Comparison of ENCODE assay signal across 8 cellular contexts in the genomic region with DNA sequence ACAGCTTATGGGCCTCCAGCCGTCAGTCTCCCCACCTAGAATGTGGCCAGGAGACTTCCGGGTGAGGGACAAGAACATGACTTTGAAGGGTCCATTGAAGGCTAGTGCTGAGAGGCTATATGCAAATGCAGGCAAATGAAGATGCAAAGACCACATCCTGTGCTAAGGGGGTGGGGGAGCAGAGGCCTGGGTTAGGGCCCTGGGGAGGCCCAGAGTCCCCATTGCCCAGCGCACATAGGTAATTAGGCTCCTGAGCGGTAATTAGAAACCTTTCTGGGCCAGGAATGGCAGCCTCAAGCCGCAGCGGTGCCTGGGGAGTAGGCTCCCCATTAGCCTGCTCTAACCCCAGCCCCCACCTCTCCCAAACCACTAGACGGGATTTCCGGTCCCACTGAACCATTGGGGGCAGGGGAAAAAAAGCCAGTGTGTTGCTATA. TPM values are rescaled to one million over a fixed set of nuclear protein-coding genes. Genes with fewer than 3 reads are reported as not detected.
A peak's percentile ranks its signal among the peaks of the same experiment; 100 is the strongest.
DNase-seq lines count a peak whose midpoint lies in the region; TF ChIP-seq lines count a peak whose summit lies in the region.

No MANE protein-coding gene starts in this region.

- intact Hi-C loops in testis (cut with DNase I; ENCODE audit: low total_unique reads): no loop called here

- no peak for TF ChIP-seq CTCF in 22Rv1 (IDR thresholded peaks at IDR 0.05)
- TF ChIP-seq CTCF in Loucy (conservative IDR thresholded peaks at IDR 0.05; ENCODE audit: low read length): no peak
- no peak for TF ChIP-seq CTCF in parathyroid adenoma (IDR thresholded peaks at IDR 0.05)
- TF ChIP-seq CTCF in testis (IDR thresholded peaks at IDR 0.05): no peak

- H3K4me3 ChIP-seq in Loucy (ENCODE audit: low read length, poor library complexity, severe bottlenecking): peak overlapping the region; percentile 83
- no peak overlapping the region for H3K4me3 ChIP-seq in parathyroid adenoma (ENCODE audit: low read depth, low read length)
- H3K4me3 ChIP-seq in testis: no peak overlapping the region

- TF ChIP-seq POLR2A in GM19193 (IDR thresholded peaks at IDR 0.05; ENCODE audit: extremely low read depth, insufficient read depth, insufficient read length) (peak; percentile 93), testis (IDR thresholded peaks at IDR 0.05) (no peak)

- H3K27ac ChIP-seq in 22Rv1: peak overlapping the region; percentile 77
- peak overlapping the region; percentile 0 for H3K27ac ChIP-seq in parathyroid adenoma
- no peak overlapping the region for H3K27ac ChIP-seq in testis

- H3K36me3 Mint-ChIP-seq in activated naive CD4-positive, alpha-beta T cell treated with anti-CD3 and anti-CD28 coated beads, Interleukin-2, amount 50 U/mL, for 24 hours: peaks cover 24% of the 10 kb centered on the region

- peaks cover 83% of the 10 kb centered on the region for H3K4me1 Mint-ChIP-seq in activated naive CD4-positive, alpha-beta T cell treated with anti-CD3 and anti-CD28 coated beads, Interleukin-2, amount 50 U/mL, for 24 hours

- no peaks in the 10 kb centered on the region for H3K27me3 Mint-ChIP-seq in activated naive CD4-positive, alpha-beta T cell treated with anti-CD3 and anti-CD28 coated beads, Interleukin-2, amount 50 U/mL, for 24 hours

- H3K4me2 ChIP-seq in Loucy (ENCODE audit: low read depth, low read length, poor library complexity, severe bottlenecking): peak overlapping the region; percentile 95
- peak overlapping the region; percentile 56 for H3K4me2 ChIP-seq in parathyroid adenoma (ENCODE audit: low read length)

- H3K9me3 Mint-ChIP-seq in activated naive CD4-positive, alpha-beta T cell treated with anti-CD3 and anti-CD28 coated beads, Interleukin-2, amount 50 U/mL, for 24 hours: no peaks in the 10 kb centered on the region

- H4K20me1 ChIP-seq in Loucy (ENCODE audit: insufficient read depth, low read length, poor library complexity, severe bottlenecking): peaks cover 90% of the 10 kb centered on the region

- H3F3A ChIP-seq in Loucy (ENCODE audit: low read depth): peaks cover 6% of the 10 kb centered on the region; the same call in 1 of the 2 replicates

- H3K9me3 ChIP-seq in Loucy (ENCODE audit: insufficient read depth, low read depth, low read length) (no peaks in the 10 kb centered on the region), parathyroid adenoma (ENCODE audit: control insufficient read depth, low read length) (no peaks in the 10 kb centered on the region), testis (no peaks in the 10 kb centered on the region)

- H2AFZ ChIP-seq in Loucy (ENCODE audit: low read length): no peak overlapping the region
- H2AFZ ChIP-seq in parathyroid adenoma: no peak overlapping the region

- peak overlapping the region; percentile 96 for H3K9ac ChIP-seq in Loucy (ENCODE audit: low read depth, low read length, poor library complexity, severe bottlenecking)
- H3K9ac ChIP-seq in parathyroid adenoma: no peak overlapping the region

- DNase-seq in testis (no peak), HPDE6-E6E7 (ENCODE audit: extremely low spot score) (no peak), nucleus accumbens (lab: John Stamatoyannopoulos, UW) (no peak)

- WGBS in testis, 2 donors: 71 to 75% methylated on average over 8 of the region's 8 CpGs

- no peaks in the 10 kb centered on the region for H3K9me2 ChIP-seq in Loucy (replicated peaks; ENCODE audit: low read depth, low read length)

- H3K27ac Mint-ChIP-seq in activated naive CD4-positive, alpha-beta T cell treated with anti-CD3 and anti-CD28 coated beads, Interleukin-2, amount 50 U/mL, for 24 hours: peak overlapping the region; percentile 96

- H3K4me1 ChIP-seq in Loucy (ENCODE audit: insufficient read depth, low read length, poor library complexity, severe bottlenecking) (peaks cover 83% of the 10 kb centered on the region), parathyroid adenoma (peaks cover 10% of the 10 kb centered on the region), testis (peaks cover 31% of the 10 kb centered on the region)

- no peaks in the 10 kb centered on the region for H3K27me3 ChIP-seq in Loucy (ENCODE audit: insufficient read depth, low read length, poor library complexity, severe bottlenecking)
- no peaks in the 10 kb centered on the region for H3K27me3 ChIP-seq in parathyroid adenoma (ENCODE audit: control insufficient read depth, insufficient read depth, low read length)
- H3K27me3 ChIP-seq in testis: no peaks in the 10 kb centered on the region

- H3K36me3 ChIP-seq in Loucy (ENCODE audit: insufficient read depth, low read length) (peaks cover 13% of the 10 kb centered on the region; the same call in 1 of the 2 replicates), parathyroid adenoma (ENCODE audit: control insufficient read depth, insufficient read depth, low read length) (no peaks in the 10 kb centered on the region), testis (ENCODE audit: low read depth, missing control alignments) (no peaks in the 10 kb centered on the region)

- H3K79me2 ChIP-seq in Loucy (ENCODE audit: insufficient read depth, low read length) (peaks cover 94% of the 10 kb centered on the region), parathyroid adenoma (peaks cover 20% of the 10 kb centered on the region)

- H3K4me3 Mint-ChIP-seq in activated naive CD4-positive, alpha-beta T cell treated with anti-CD3 and anti-CD28 coated beads, Interleukin-2, amount 50 U/mL, for 24 hours: peak overlapping the region; percentile 91

RNA-seq across cellular contexts. Expression of a gene that starts 6.9 kb away (rescaled TPM):
- 10 to 100 TPM; 41.5 to 43.1 TPM for total RNA-seq in testis
- polyA plus RNA-seq in testis (ENCODE audit: insufficient read depth, low read depth, low replicate concordance): 45.6 TPM

RNA-seq across cellular contexts. Expression of a gene that starts 23.9 kb away (rescaled TPM):
- 1 to 10 TPM; 4.3 to 4.6 TPM for total RNA-seq in testis
- 2.2 TPM for polyA plus RNA-seq in testis (ENCODE audit: insufficient read depth, low read depth, low replicate concordance)

RNA-seq across cellular contexts. Expression of a gene that starts 37.7 kb away (rescaled TPM):
- total RNA-seq in testis: 1 to 10 TPM; 3.7 to 5.7 TPM
- polyA plus RNA-seq in testis (ENCODE audit: insufficient read depth, low read depth, low replicate concordance): 3.6 TPM

RNA-seq across cellular contexts. Expression of a gene that starts 40.1 kb away (rescaled TPM):
- under 1 TPM; 0.12 to 0.31 TPM for total RNA-seq in testis
- not detected for polyA plus RNA-seq in testis (ENCODE audit: insufficient read depth, low read depth, low replicate concordance)

RNA-seq across cellular contexts. Expression of a gene that starts 54.2 kb away (rescaled TPM):
- total RNA-seq in testis: 10 to 100 TPM; 68.2 to 78.5 TPM
- 27.0 TPM for polyA plus RNA-seq in testis (ENCODE audit: insufficient read depth, low read depth, low replicate concordance)

Comparison
In these comparisons a context has a peak if more than half of its experiments do, and no peak if none do; other contexts are left out.
1. H3K27ac ChIP-seq: peak in 22Rv1 (single experiment) and parathyroid adenoma (single experiment); none in testis (0 of 2).